Comparison of ENCODE assay signal across 1 cellular context in the genomic region with DNA sequence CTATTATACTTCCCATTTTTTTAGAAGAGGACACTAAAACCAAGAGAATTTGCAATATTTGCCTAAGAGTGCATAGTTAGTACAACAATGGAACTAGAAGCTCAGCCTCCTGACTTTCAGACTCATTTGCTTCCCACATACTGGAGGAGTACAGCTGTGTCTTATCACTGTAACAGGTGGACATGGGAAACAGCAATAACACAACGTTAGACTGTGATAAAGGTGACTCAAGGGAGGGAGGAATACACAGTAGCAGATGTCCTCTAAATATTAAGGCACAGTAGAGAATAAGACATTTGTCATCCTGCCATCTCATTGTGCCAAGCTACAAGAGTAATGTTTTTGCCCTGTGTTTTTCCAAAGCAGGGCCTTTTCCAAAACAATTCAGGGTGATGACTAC.
TF ChIP-seq lines count a peak whose summit lies in the region.

No MANE protein-coding gene starts in this region.

TF ChIP-seq in K562, 482 proteins besides CTCF, POLR2A, EP300 and RAD21 (continued from another document and continues in another):
- TF ChIP-seq, protein P1, sequence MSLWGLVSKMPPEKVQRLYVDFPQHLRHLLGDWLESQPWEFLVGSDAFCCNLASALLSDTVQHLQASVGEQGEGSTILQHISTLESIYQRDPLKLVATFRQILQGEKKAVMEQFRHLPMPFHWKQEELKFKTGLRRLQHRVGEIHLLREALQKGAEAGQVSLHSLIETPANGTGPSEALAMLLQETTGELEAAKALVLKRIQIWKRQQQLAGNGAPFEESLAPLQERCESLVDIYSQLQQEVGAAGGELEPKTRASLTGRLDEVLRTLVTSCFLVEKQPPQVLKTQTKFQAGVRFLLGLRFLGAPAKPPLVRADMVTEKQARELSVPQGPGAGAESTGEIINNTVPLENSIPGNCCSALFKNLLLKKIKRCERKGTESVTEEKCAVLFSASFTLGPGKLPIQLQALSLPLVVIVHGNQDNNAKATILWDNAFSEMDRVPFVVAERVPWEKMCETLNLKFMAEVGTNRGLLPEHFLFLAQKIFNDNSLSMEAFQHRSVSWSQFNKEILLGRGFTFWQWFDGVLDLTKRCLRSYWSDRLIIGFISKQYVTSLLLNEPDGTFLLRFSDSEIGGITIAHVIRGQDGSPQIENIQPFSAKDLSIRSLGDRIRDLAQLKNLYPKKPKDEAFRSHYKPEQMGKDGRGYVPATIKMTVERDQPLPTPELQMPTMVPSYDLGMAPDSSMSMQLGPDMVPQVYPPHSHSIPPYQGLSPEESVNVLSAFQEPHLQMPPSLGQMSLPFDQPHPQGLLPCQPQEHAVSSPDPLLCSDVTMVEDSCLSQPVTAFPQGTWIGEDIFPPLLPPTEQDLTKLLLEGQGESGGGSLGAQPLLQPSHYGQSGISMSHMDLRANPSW (CRISPR knock-in tag; IDR thresholded peaks at IDR 0.05) = no peak
- TF ChIP-seq ZNF24 (IDR thresholded peaks at IDR 0.05) = no peak
- TF ChIP-seq HDAC1 (IDR thresholded peaks at IDR 0.05) = peak; percentile 56 to 58; a peak in 2 of 4 replicates
- no peak for TF ChIP-seq IRF2 (CRISPR knock-in tag; IDR thresholded peaks at IDR 0.05)
- TF ChIP-seq GTF3C2 (IDR thresholded peaks at IDR 0.05; ENCODE audit: borderline replicate concordance, extremely low read depth, insufficient read length) = no peak
- no peak for TF ChIP-seq SAFB2 (IDR thresholded peaks at IDR 0.05; ENCODE audit: borderline replicate concordance, low read depth, low read length, severe bottlenecking)
- TF ChIP-seq ETV1 (tag; conservative IDR thresholded peaks at IDR 0.05; ENCODE audit: low read depth) = no peak
- TF ChIP-seq ARID2 (IDR thresholded peaks at IDR 0.05) = no peak
- TF ChIP-seq NR3C1 (CRISPR knock-in tag; IDR thresholded peaks at IDR 0.05) = no peak
- TF ChIP-seq KAT2B (IDR thresholded peaks at IDR 0.05; ENCODE audit: low read depth, low read length) = no peak
- no peak for TF ChIP-seq BACH1 (tag; IDR thresholded peaks at IDR 0.05)
- TF ChIP-seq TCFL5 (CRISPR knock-in tag; conservative IDR thresholded peaks at IDR 0.05) = no peak
- TF ChIP-seq, protein P2, sequence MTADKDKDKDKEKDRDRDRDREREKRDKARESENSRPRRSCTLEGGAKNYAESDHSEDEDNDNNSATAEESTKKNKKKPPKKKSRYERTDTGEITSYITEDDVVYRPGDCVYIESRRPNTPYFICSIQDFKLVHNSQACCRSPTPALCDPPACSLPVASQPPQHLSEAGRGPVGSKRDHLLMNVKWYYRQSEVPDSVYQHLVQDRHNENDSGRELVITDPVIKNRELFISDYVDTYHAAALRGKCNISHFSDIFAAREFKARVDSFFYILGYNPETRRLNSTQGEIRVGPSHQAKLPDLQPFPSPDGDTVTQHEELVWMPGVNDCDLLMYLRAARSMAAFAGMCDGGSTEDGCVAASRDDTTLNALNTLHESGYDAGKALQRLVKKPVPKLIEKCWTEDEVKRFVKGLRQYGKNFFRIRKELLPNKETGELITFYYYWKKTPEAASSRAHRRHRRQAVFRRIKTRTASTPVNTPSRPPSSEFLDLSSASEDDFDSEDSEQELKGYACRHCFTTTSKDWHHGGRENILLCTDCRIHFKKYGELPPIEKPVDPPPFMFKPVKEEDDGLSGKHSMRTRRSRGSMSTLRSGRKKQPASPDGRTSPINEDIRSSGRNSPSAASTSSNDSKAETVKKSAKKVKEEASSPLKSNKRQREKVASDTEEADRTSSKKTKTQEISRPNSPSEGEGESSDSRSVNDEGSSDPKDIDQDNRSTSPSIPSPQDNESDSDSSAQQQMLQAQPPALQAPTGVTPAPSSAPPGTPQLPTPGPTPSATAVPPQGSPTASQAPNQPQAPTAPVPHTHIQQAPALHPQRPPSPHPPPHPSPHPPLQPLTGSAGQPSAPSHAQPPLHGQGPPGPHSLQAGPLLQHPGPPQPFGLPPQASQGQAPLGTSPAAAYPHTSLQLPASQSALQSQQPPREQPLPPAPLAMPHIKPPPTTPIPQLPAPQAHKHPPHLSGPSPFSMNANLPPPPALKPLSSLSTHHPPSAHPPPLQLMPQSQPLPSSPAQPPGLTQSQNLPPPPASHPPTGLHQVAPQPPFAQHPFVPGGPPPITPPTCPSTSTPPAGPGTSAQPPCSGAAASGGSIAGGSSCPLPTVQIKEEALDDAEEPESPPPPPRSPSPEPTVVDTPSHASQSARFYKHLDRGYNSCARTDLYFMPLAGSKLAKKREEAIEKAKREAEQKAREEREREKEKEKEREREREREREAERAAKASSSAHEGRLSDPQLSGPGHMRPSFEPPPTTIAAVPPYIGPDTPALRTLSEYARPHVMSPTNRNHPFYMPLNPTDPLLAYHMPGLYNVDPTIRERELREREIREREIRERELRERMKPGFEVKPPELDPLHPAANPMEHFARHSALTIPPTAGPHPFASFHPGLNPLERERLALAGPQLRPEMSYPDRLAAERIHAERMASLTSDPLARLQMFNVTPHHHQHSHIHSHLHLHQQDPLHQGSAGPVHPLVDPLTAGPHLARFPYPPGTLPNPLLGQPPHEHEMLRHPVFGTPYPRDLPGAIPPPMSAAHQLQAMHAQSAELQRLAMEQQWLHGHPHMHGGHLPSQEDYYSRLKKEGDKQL (CRISPR knock-in tag; IDR thresholded peaks at IDR 0.05; ENCODE audit: borderline replicate concordance) = no peak
- TF ChIP-seq SUPT5H (IDR thresholded peaks at IDR 0.05) = no peak
- no peak for TF ChIP-seq MGA (IDR thresholded peaks at IDR 0.05)
- peak; percentile 88 to 93 for TF ChIP-seq KDM1A (IDR thresholded peaks at IDR 0.05)
- TF ChIP-seq, protein P3, sequence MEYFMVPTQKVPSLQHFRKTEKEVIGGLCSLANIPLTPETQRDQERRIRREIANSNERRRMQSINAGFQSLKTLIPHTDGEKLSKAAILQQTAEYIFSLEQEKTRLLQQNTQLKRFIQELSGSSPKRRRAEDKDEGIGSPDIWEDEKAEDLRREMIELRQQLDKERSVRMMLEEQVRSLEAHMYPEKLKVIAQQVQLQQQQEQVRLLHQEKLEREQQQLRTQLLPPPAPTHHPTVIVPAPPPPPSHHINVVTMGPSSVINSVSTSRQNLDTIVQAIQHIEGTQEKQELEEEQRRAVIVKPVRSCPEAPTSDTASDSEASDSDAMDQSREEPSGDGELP (CRISPR knock-in tag; IDR thresholded peaks at IDR 0.05; ENCODE audit: borderline replicate concordance) = peak; percentile 88; the same call in 1 of the 2 replicates
- no peak for TF ChIP-seq PPARD (CRISPR knock-in tag; IDR thresholded peaks at IDR 0.05)
- TF ChIP-seq, protein P4, sequence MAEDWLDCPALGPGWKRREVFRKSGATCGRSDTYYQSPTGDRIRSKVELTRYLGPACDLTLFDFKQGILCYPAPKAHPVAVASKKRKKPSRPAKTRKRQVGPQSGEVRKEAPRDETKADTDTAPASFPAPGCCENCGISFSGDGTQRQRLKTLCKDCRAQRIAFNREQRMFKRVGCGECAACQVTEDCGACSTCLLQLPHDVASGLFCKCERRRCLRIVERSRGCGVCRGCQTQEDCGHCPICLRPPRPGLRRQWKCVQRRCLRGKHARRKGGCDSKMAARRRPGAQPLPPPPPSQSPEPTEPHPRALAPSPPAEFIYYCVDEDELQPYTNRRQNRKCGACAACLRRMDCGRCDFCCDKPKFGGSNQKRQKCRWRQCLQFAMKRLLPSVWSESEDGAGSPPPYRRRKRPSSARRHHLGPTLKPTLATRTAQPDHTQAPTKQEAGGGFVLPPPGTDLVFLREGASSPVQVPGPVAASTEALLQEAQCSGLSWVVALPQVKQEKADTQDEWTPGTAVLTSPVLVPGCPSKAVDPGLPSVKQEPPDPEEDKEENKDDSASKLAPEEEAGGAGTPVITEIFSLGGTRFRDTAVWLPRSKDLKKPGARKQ (CRISPR knock-in tag; IDR thresholded peaks at IDR 0.05) = no peak
- TF ChIP-seq ZNF644 (tag; IDR thresholded peaks at IDR 0.05; ENCODE audit: low read depth) = no peak
- no peak for TF ChIP-seq SMAD3 (CRISPR knock-in tag; conservative IDR thresholded peaks at IDR 0.05)
- peak in 1 of 2 experiments; percentile 81; a peak in 1 of 3 replicates for TF ChIP-seq CBX3 (IDR thresholded peaks at IDR 0.05; ENCODE audit: borderline replicate concordance in 1 of 2, low read length in 2 of 2)
- TF ChIP-seq PKNOX1 (IDR thresholded peaks at IDR 0.05) = peak; percentile 72
